ENCODE assay signal across 16 cellular contexts in the genomic region with DNA sequence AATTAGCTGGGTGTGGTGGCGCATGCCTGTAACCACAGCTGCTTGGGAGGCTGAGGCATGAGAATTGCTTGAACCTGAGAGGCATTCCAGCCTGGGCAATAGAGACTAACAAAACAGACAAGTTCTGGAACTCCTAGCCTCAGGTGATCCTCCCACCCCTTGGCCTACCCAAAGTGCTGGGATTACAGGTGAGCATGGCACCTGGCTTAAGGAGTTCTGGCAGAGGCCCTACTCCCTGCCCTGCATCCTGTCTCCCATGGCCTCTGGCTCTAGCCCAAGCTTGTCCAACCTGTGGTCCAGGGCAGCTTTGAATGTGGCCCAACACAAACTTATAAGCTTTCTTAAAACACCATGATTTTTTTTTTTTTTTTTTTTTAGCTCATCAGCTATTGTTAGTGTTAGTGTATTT.
"Had no signal": no experiment of that assay in that cellular context is flagged by ENCODE, and none has a peak within 500 bp of the region (broad histone marks: within the 10 kb centered on the region; RNA-seq: fewer than 3 reads in every experiment).

No MANE protein-coding gene starts in this region.

- DNase-seq: activated CD4-positive, alpha-beta T cell treated with anti-CD3 and anti-CD28 coated beads, Interleukin-2, amount 10 ng/mL, durations not matched to agents 7 days and 5 days; activated CD4-positive, CD25-positive, alpha-beta regulatory T cell; caudate nucleus; colonic mucosa; effector CD8-positive, alpha-beta T cell; mesendoderm; nephron progenitor cell; psoas muscle; spleen; stimulated activated CD4-positive, alpha-beta T cell treated with anti-CD3 and anti-CD28 coated beads, Interleukin-1b, Interleukin-23, amount 100 ng/mL, for 48 hours; tibial artery had no signal

- FAIRE-seq: TTC549 had no signal

- H3K4me3 Mint-ChIP-seq: activated CD4-positive, alpha-beta T cell treated with anti-CD3 and anti-CD28 coated beads, Interleukin-2, amount 10 ng/mL, durations not matched to agents 7 days and 5 days; activated naive CD4-positive, alpha-beta T cell treated with anti-CD3 and anti-CD28 coated beads, Interleukin-2, amount 50 U/mL, for 24 hours; nephron progenitor cell; stimulated activated memory B cell treated with anti-CD40 and anti-IgM and Interleukin-4, amounts not matched to agents 10 μg/mL and 1 μg/mL and 100 μg/mL, for 72 hours had no signal

- H3K27ac Mint-ChIP-seq: activated CD4-positive, alpha-beta T cell treated with anti-CD3 and anti-CD28 coated beads, Interleukin-2, amount 10 ng/mL, durations not matched to agents 7 days and 5 days; stimulated activated memory B cell treated with anti-CD40 and anti-IgM and Interleukin-4, amounts not matched to agents 10 μg/mL and 1 μg/mL and 100 μg/mL, for 72 hours had no signal

- H3K9me3 Mint-ChIP-seq: activated CD4-positive, alpha-beta T cell treated with anti-CD3 and anti-CD28 coated beads, Interleukin-2, amount 10 ng/mL, durations not matched to agents 7 days and 5 days; activated naive CD4-positive, alpha-beta T cell treated with anti-CD3 and anti-CD28 coated beads, Interleukin-2, amount 50 U/mL, for 24 hours; nephron progenitor cell; stimulated activated memory B cell treated with anti-CD40 and anti-IgM and Interleukin-4, amounts not matched to agents 10 μg/mL and 1 μg/mL and 100 μg/mL, for 72 hours had no signal

- ATAC-seq: gastroesophageal sphincter; psoas muscle; sciatic nerve; stimulated activated memory B cell treated with anti-CD40 and anti-IgM and Interleukin-4, amounts not matched to agents 10 μg/mL and 1 μg/mL and 100 μg/mL, for 72 hours had no signal

- H3K9me3 ChIP-seq: colonic mucosa, gastroesophageal sphincter, psoas muscle, spleen, tibial artery had no signal

- H3K27me3 Mint-ChIP-seq: activated CD4-positive, alpha-beta T cell treated with anti-CD3 and anti-CD28 coated beads, Interleukin-2, amount 10 ng/mL, durations not matched to agents 7 days and 5 days; activated naive CD4-positive, alpha-beta T cell treated with anti-CD3 and anti-CD28 coated beads, Interleukin-2, amount 50 U/mL, for 24 hours; stimulated activated memory B cell treated with anti-CD40 and anti-IgM and Interleukin-4, amounts not matched to agents 10 μg/mL and 1 μg/mL and 100 μg/mL, for 72 hours had no signal
